2 cellular contexts compared by ENCODE assay signal in genomic region chr21:36319767-36320420, GRCh38.
TF ChIP-seq lines count a peak whose summit lies in the region.

A gene with protein sequence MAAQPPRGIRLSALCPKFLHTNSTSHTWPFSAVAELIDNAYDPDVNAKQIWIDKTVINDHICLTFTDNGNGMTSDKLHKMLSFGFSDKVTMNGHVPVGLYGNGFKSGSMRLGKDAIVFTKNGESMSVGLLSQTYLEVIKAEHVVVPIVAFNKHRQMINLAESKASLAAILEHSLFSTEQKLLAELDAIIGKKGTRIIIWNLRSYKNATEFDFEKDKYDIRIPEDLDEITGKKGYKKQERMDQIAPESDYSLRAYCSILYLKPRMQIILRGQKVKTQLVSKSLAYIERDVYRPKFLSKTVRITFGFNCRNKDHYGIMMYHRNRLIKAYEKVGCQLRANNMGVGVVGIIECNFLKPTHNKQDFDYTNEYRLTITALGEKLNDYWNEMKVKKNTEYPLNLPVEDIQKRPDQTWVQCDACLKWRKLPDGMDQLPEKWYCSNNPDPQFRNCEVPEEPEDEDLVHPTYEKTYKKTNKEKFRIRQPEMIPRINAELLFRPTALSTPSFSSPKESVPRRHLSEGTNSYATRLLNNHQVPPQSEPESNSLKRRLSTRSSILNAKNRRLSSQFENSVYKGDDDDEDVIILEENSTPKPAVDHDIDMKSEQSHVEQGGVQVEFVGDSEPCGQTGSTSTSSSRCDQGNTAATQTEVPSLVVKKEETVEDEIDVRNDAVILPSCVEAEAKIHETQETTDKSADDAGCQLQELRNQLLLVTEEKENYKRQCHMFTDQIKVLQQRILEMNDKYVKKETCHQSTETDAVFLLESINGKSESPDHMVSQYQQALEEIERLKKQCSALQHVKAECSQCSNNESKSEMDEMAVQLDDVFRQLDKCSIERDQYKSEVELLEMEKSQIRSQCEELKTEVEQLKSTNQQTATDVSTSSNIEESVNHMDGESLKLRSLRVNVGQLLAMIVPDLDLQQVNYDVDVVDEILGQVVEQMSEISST (plus strand): TSS chr21:36320197. CDS start chr21:36320265, 68 bp downstream.

TF ChIP-seq in HCT116, 20 proteins besides CTCF, POLR2A, EP300 and RAD21 (continued from another document):
- peak; percentile 86 for TF ChIP-seq MAX (IDR thresholded peaks at IDR 0.05)
- no peak for TF ChIP-seq ZBTB33 (IDR thresholded peaks at IDR 0.05; ENCODE audit: extremely low read depth, insufficient replicate concordance, low read length)
- TF ChIP-seq ZFX (IDR thresholded peaks at IDR 0.05) = no peak
- no peak for TF ChIP-seq FOSL1 (IDR thresholded peaks at IDR 0.05; ENCODE audit: low read depth)
- 0 out of 2 replicates have a peak, but pooled peaks have one; percentile 4 for TF ChIP-seq CBX3 (IDR thresholded peaks at IDR 0.05; ENCODE audit: low read depth)
- no peak for TF ChIP-seq REST (IDR thresholded peaks at IDR 0.05; ENCODE audit: low read depth)
- no peak for TF ChIP-seq CEBPB (IDR thresholded peaks at IDR 0.05; ENCODE audit: low read depth)
- peak; percentile 90 for TF ChIP-seq YY1 (IDR thresholded peaks at IDR 0.05; ENCODE audit: extremely low read depth, insufficient replicate concordance, low read depth, low read length)
- TF ChIP-seq TCF7L2 (IDR thresholded peaks at IDR 0.05; ENCODE audit: borderline replicate concordance, extremely low read depth, insufficient read depth, insufficient read length) = peak; percentile 73
- peak; percentile 78 for TF ChIP-seq SIN3A (IDR thresholded peaks at IDR 0.05; ENCODE audit: low read depth)
- no peak for TF ChIP-seq EZH2phosphoT487 (IDR thresholded peaks at IDR 0.05; ENCODE audit: borderline replicate concordance)
- TF ChIP-seq SRF (IDR thresholded peaks at IDR 0.05; ENCODE audit: low read depth) = peak; percentile 90
- peak; percentile 81 for TF ChIP-seq ELF1 (IDR thresholded peaks at IDR 0.05; ENCODE audit: borderline replicate concordance, low read depth)
- TF ChIP-seq JUND (IDR thresholded peaks at IDR 0.05) = no peak
TF ChIP-seq in HCT116: peak in this region for 10.

TF ChIP-seq in neural cell, 6 proteins besides CTCF, POLR2A, EP300 and RAD21:
- TF ChIP-seq REST (IDR thresholded peaks at IDR 0.05; ENCODE audit: borderline replicate concordance) = peak; percentile 84
- TF ChIP-seq EZH2 (IDR thresholded peaks at IDR 0.05; ENCODE audit: borderline replicate concordance, insufficient read depth, low read length, poor library complexity, severe bottlenecking) = no peak
- TF ChIP-seq TAF1 (IDR thresholded peaks at IDR 0.05; ENCODE audit: low read depth) = peak; percentile 84
- no peak for TF ChIP-seq SMC3 (conservative IDR thresholded peaks at IDR 0.05; ENCODE audit: poor library complexity)
- TF ChIP-seq MXI1 (conservative IDR thresholded peaks at IDR 0.05; ENCODE audit: poor library complexity, severe bottlenecking) = peak; percentile 53
- TF ChIP-seq POLR2AphosphoS5 (IDR thresholded peaks at IDR 0.05) = peak; percentile 97
